Comparison of ENCODE assay signal across 8 cellular contexts in genomic region chr20:35663516-35663812, GRCh38. TPM values are rescaled to one million over a fixed set of nuclear protein-coding genes. Genes with fewer than 3 reads are reported as not detected.
DNase-seq lines count a peak whose midpoint lies in the region; ATAC-seq and TF ChIP-seq lines count a peak whose summit lies in the region.

No MANE protein-coding gene starts in this region.

- H3K27me3 ChIP-seq in ascending aorta = no peaks in the 10 kb centered on the region
- no peaks in the 10 kb centered on the region for H3K27me3 ChIP-seq in left lung
- H3K27me3 ChIP-seq in tibial nerve = no peaks in the 10 kb centered on the region

- H3K27ac ChIP-seq in ascending aorta (peak overlapping the region; percentile 97 to 98), left lung (peak overlapping the region; percentile 97 to 98), tibial nerve (peak overlapping the region; percentile 97 to 99 (median 98))

- TF ChIP-seq CTCF in ascending aorta (IDR thresholded peaks at IDR 0.05) = no peak
- TF ChIP-seq CTCF in left lung (IDR thresholded peaks at IDR 0.05) = no peak
- TF ChIP-seq CTCF in tibial nerve (IDR thresholded peaks at IDR 0.05) = no peak

- 0 to 1% methylated on average over 7 of the region's 7 CpGs for WGBS in tibial nerve, 2 donors

- TF ChIP-seq POLR2A in tibial nerve (IDR thresholded peaks at IDR 0.05) = no peak

- intact Hi-C loops in ascending aorta (cut with DNase I) (loop anchor here (5.0 kb wide), 1 partner anchor 61 kb away; no protein-coding TSS in a partner anchor), left lung (cut with DNase I) (no loop called here)

- no peaks in the 10 kb centered on the region for H3K9me3 ChIP-seq in ascending aorta
- H3K9me3 ChIP-seq in left lung = no peaks in the 10 kb centered on the region
- no peaks in the 10 kb centered on the region for H3K9me3 ChIP-seq in tibial nerve

- H3K36me3 ChIP-seq in ascending aorta (peaks cover 0 to 3% of the 10 kb centered on the region in 2 donors), left lung (peaks cover 0 to 3% of the 10 kb centered on the region in 2 donors), tibial nerve (peaks cover 0 to 10% (median 0%) of the 10 kb centered on the region in 3 donors)

- peaks cover 2 to 25% of the 10 kb centered on the region in 2 donors for H3K4me1 ChIP-seq in ascending aorta
- peaks cover 30 to 55% of the 10 kb centered on the region in 2 donors for H3K4me1 ChIP-seq in left lung
- peaks cover 0 to 54% (median 41%) of the 10 kb centered on the region in 4 donors for H3K4me1 ChIP-seq in tibial nerve

- no peak for TF ChIP-seq EP300 in tibial nerve (IDR thresholded peaks at IDR 0.05)

- peak; percentile 50 for ATAC-seq in left lung

- DNase-seq in stimulated activated CD4-positive, alpha-beta T cell treated with anti-CD3 and anti-CD28 coated beads, Interleukin-1b, Interleukin-23, amount 100 ng/mL, for 48 hours = peak; percentile 60
- DNase-seq in stimulated activated CD4-positive, alpha-beta T cell treated with anti-CD3 and anti-CD28 coated beads, Interleukin-12 subunit alpha, Interleukin-12 subunit beta, amount 100 ng/mL, for 4 hours = no peak
- DNase-seq in ascending aorta (ENCODE audit: low spot score in 2 of 2) (no peak), left lung (no peak), tibial nerve (ENCODE audit: low spot score in 2 of 2) (no peak), middle frontal gyrus (ENCODE audit: extremely low spot score, low spot score) (no peak), DMS79 (lab: John Stamatoyannopoulos, UW) (no peak), pons (ENCODE audit: low spot score) (no peak)

- peak overlapping the region; percentile 91 to 96 for H3K4me3 ChIP-seq in ascending aorta
- peak overlapping the region; percentile 94 to 98 for H3K4me3 ChIP-seq in left lung
- H3K4me3 ChIP-seq in tibial nerve = peak overlapping the region; percentile 69 to 90 (median 78)

RNA-seq across cellular contexts. Expression of gene CPNE1, which starts 1.2 kb away (rescaled TPM):
- total RNA-seq in ascending aorta = 208 TPM
- total RNA-seq in left lung = 100 to 1,000 TPM; 149 to 185 TPM
- total RNA-seq in tibial nerve = 100 to 1,000 TPM; 116 to 151 (median 144) TPM

RNA-seq across cellular contexts. Expression of gene RBM12, which starts 1.2 kb away (rescaled TPM):
- total RNA-seq in ascending aorta = 8.9 TPM
- total RNA-seq in left lung = 10 to 100 TPM; 71.7 to 74.8 TPM
- 10 to 100 TPM; 24.9 to 35.0 (median 30.8) TPM for total RNA-seq in tibial nerve

RNA-seq across cellular contexts. Expression of gene NFS1, which starts 35.7 kb away (rescaled TPM):
- total RNA-seq in ascending aorta = 62.2 TPM
- total RNA-seq in left lung = 10 to 100 TPM; 25.5 to 32.5 TPM
- 10 to 100 TPM; 17.7 to 64.1 (median 34.5) TPM for total RNA-seq in tibial nerve

RNA-seq across cellular contexts. Expression of gene ROMO1, which starts 35.7 kb away (rescaled TPM):
- total RNA-seq in ascending aorta = 85.5 TPM
- total RNA-seq in left lung = 100 to 1,000 TPM; 107 to 126 TPM
- total RNA-seq in tibial nerve = 100 to 1,000 TPM; 237 to 447 (median 320) TPM

RNA-seq across cellular contexts. Expression of gene SPAG4, which starts 47.8 kb away (rescaled TPM):
- total RNA-seq in ascending aorta (35.3 TPM), left lung (1 to 10 TPM; 3.1 to 3.5 TPM), tibial nerve (1 to 10 TPM; 1.3 to 5.7 (median 2.6) TPM)
